ENCODE assay signal across 20 cellular contexts in the genomic region with DNA sequence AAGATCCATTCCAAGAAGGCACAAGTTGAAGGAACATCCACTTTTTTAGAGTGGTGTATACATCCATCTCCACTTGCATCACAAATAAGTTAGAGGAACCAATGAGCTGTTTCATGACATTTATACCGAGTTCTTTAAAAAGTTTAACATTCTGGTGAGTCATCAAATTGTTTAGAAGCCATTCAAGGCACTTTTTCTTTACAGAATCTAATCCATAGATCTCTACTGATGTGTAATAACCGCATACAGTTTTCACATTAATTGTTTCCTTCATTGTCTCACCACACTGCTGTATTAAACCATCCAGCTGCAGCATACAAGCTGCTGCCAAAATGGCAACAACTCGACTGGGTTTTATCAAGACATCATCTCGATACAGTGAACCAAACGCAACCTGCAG. TPM values are rescaled to one million over a fixed set of nuclear protein-coding genes. Genes with fewer than 3 reads are reported as not detected.
A peak's percentile ranks its signal among the peaks of the same experiment; 100 is the strongest.
DNase-seq lines count a peak whose midpoint lies in the region; ATAC-seq and TF ChIP-seq lines count a peak whose summit lies in the region.
"Had no signal": no experiment of that assay in that cellular context is flagged by ENCODE, and none has a peak within 500 bp of the region (broad histone marks: within the 10 kb centered on the region; RNA-seq: fewer than 3 reads in every experiment).

No MANE protein-coding gene starts in this region.

- H3K9me2 ChIP-seq in PC-3 (replicated peaks; ENCODE audit: low read length) = no peaks in the 10 kb centered on the region

- no peaks in the 10 kb centered on the region for H3K36me3 ChIP-seq in PC-3 (ENCODE audit: low read depth, low read length)
- H3K36me3 ChIP-seq: thoracic aorta had no signal

- POLR2A ChIA-PET in PC-3 (lab: Charles Lee; ENCODE audit: unreplicated experiment) = no interaction called here

- DNase-seq in GF-D8 (lab: John Stamatoyannopoulos, UW) = peak; percentile 44
- DNase-seq in PC-3 = peak; percentile 76
- peak; percentile 0 for DNase-seq in fibroblast of gingiva (ENCODE audit: low read depth)
- DNase-seq in DMS153 (lab: John Stamatoyannopoulos, UW) = no peak
- DNase-seq in hypothalamus (lab: John Stamatoyannopoulos, UW) = no peak
- DNase-seq: activated CD8-positive, alpha-beta T cell treated with anti-CD3 and anti-CD28 coated beads, Interleukin-2, amount 10 ng/mL, durations not matched to agents 7 days and 5 days; activated naive CD4-positive, alpha-beta T cell; activated T-cell treated with anti-CD3 and anti-CD28 coated beads, Interleukin-2, amount 50 U/mL, for 24 hours; anterior cingulate cortex; CD8-positive, alpha-beta memory T cell; head of caudate nucleus; mesendoderm; naive B cell; NCI-H2171 treated with DMSO at 0.1 percent for 48 hours; NCI-H526 treated with DMSO at 0.1 percent for 48 hours; nucleus accumbens; small intestine; stimulated activated naive B cell treated with anti-CD40 and anti-IgM and Interleukin-4, amounts not matched to agents 10 μg/mL and 1 μg/mL and 100 μg/mL, for 72 hours had no signal

- CTCF ChIA-PET in PC-3 (lab: Charles Lee) = no interaction called here

- no peak for TF ChIP-seq CTCF in PC-3 (conservative IDR thresholded peaks at IDR 0.05; ENCODE audit: low read depth, low read length)

- intact Hi-C loops in PC-3 (cut with micrococcal nuclease) = no loop called here

- no peaks in the 10 kb centered on the region for H3K27me3 ChIP-seq in PC-3 (ENCODE audit: low read length)

- peak overlapping the region; percentile 18; the same call in 1 of the 2 replicates for H3K27ac ChIP-seq in PC-3 (ENCODE audit: low read length)
- H3K27ac ChIP-seq: thoracic aorta had no signal

- no peak overlapping the region for H3K4me3 ChIP-seq in PC-3 (ENCODE audit: low read length)
- H3K4me3 ChIP-seq: thoracic aorta had no signal

- no peaks in the 10 kb centered on the region for H4K20me1 ChIP-seq in PC-3 (ENCODE audit: low read length)

- peak; percentile 40; the same call in 1 of the 2 replicates for ATAC-seq in PC-3
- ATAC-seq: activated CD8-positive, alpha-beta T cell treated with anti-CD3 and anti-CD28 coated beads, Interleukin-2, amount 10 ng/mL, durations not matched to agents 7 days and 5 days; stimulated activated naive B cell treated with anti-CD40 and anti-IgM and Interleukin-4, amounts not matched to agents 10 μg/mL and 1 μg/mL and 100 μg/mL, for 72 hours had no signal

- no peaks in the 10 kb centered on the region for H3K9me3 ChIP-seq in PC-3 (ENCODE audit: low read length)
- H3K9me3 ChIP-seq: thoracic aorta had no signal

- BruUV-seq in PC-3 (replicated peaks; lab: Mats Ljungman, UMichigan) = no TSS peak

- peaks cover 23% of the 10 kb centered on the region for H3K4me1 ChIP-seq in PC-3 (ENCODE audit: insufficient read depth, low read length)

- no peak overlapping the region for H3K9ac ChIP-seq in PC-3 (ENCODE audit: low read length)

- peak overlapping the region; percentile 46 for H3K4me2 ChIP-seq in PC-3 (ENCODE audit: low read length)

- H2AFZ ChIP-seq in PC-3 (ENCODE audit: low read length) = no peak overlapping the region

- H3K79me2 ChIP-seq in PC-3 (ENCODE audit: low read length) = no peaks in the 10 kb centered on the region

- H3F3A ChIP-seq in PC-3 (ENCODE audit: low read length, unreplicated experiment) = peaks cover 4% of the 10 kb centered on the region

RNA-seq across cellular contexts. Expression of gene GMCL2, which starts 0.8 kb away (rescaled TPM):
- not detected in 2 replicates for total RNA-seq in PC-3 (2014; rRNA removed)
- total RNA-seq: activated CD8-positive, alpha-beta T cell treated with anti-CD3 and anti-CD28 coated beads, Interleukin-2, amount 10 ng/mL, durations not matched to agents 7 days and 5 days; cardiac septum; CD8-positive, alpha-beta memory T cell; thoracic aorta had no signal

RNA-seq across cellular contexts. Expression of gene HNRNPAB, which starts 17.9 kb away (rescaled TPM):
- 231 and 369 TPM in 2 replicates for total RNA-seq in PC-3 (2014; rRNA removed)

RNA-seq across cellular contexts. Expression of gene NHP2, which starts 32.7 kb away (rescaled TPM):
- total RNA-seq in PC-3 (2014; rRNA removed) = 649 TPM in 2 replicates

RNA-seq across cellular contexts. Expression of gene PHYKPL, which starts 46.2 kb away (rescaled TPM):
- 21.7 and 31.2 TPM in 2 replicates for total RNA-seq in PC-3 (2014; rRNA removed)

RNA-seq across cellular contexts. Expression of gene RMND5B, which starts 55.6 kb away (rescaled TPM):
- 33.2 and 36.4 TPM in 2 replicates for total RNA-seq in PC-3 (2014; rRNA removed)

Comparison
In these comparisons a context has a peak if more than half of its experiments do, and no peak if none do; other contexts are left out.
1. DNase-seq: peak in GF-D8 (single experiment), PC-3 (single experiment) and fibroblast of gingiva (single experiment); none in DMS153 (single experiment) and hypothalamus (0 of 51).